In the genomic region with DNA sequence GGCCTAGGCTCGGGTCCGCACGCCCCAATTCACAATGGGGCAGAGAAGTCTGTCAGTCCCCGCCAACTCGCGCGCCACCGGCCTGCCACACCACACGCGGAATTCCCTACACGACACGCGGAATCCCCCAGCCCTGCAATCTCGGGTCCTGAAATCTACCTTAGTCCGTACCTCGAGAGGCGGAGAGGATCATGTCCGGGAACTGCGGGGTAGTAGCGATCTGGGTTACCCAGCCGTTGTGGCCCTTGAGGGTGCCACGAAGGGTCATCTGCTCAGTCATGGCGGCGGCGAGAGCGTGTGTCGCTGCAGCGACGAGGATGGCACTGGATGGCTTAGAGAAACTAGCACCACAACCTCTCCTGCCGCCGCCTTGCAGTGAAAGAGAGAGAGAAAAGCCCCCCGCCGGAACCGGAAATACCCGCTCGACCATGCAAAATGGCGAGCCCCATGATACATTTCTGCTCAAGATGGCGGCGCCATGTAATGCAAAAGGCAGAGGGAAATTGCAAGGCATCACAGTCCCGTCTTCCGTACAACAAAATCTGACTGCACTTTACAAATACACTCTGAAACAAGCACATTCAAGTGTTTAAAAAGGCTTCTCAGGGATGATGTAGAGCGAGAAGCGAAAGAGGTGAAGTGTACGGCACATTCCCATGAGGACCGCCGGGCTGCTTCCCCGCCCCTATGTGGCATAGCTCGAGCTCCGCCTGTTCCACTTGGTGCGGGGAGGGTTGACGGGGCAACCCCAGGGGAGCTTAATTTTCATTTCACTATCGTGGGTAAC, we compare ENCODE assay signal across 8 cellular contexts. TPM values are rescaled to one million over a fixed set of nuclear protein-coding genes. Genes with fewer than 3 reads are reported as not detected.
DNase-seq lines count a peak whose midpoint lies in the region; TF ChIP-seq lines count a peak whose summit lies in the region.

A gene (minus strand): TSS at position 386 of the 787 bp plus-strand sequence. CDS start 106 bp downstream, at position 280.

- peaks cover 38% of the 10 kb centered on the region in 2 experiments for H3K36me3 ChIP-seq in trophoblast cell (ENCODE audit: control insufficient read depth in 1 of 2, insufficient read depth in 2 of 2, low read length in 2 of 2)

- H3K79me2 ChIP-seq in trophoblast cell (ENCODE audit: control insufficient read depth, insufficient read depth, low read length, poor library complexity) = peaks cover 45% of the 10 kb centered on the region

- no peaks in the 10 kb centered on the region for H3K27me3 Mint-ChIP-seq in type B pancreatic cell

- H2AK5ac ChIP-seq in trophoblast cell (ENCODE audit: low read length) = peak within 1 kb of the TSS; percentile 94

- no peak within 1 kb of the TSS for H3K23ac ChIP-seq in trophoblast cell (ENCODE audit: low read length)

- H3K4me1 Mint-ChIP-seq in type B pancreatic cell (ENCODE audit: unreplicated experiment) = peaks cover 20% of the 10 kb centered on the region

- peaks cover 12 to 23% of the 10 kb centered on the region in 2 experiments for H3K4me1 ChIP-seq in trophoblast cell (ENCODE audit: control insufficient read depth in 1 of 2, insufficient read depth in 2 of 2, low read length in 2 of 2)

- H3K27me3 ChIP-seq in trophoblast cell (ENCODE audit: insufficient read depth, low read length) = no peaks in the 10 kb centered on the region

- peaks cover 28% of the 10 kb centered on the region for H3K36me3 Mint-ChIP-seq in type B pancreatic cell

- peak within 1 kb of the TSS; percentile 96 for H3K9ac ChIP-seq in trophoblast cell (ENCODE audit: low read length)

- peak within 1 kb of the TSS; percentile 98 for H3K27ac Mint-ChIP-seq in type B pancreatic cell

- H2AFZ ChIP-seq in trophoblast cell (ENCODE audit: insufficient read depth, low read length, poor library complexity) = peak within 1 kb of the TSS; percentile 57

- H4K12ac ChIP-seq in trophoblast cell (ENCODE audit: low read depth, low read length) = peak within 1 kb of the TSS; percentile 94

- peak within 1 kb of the TSS; percentile 97 for H3K4me3 Mint-ChIP-seq in type B pancreatic cell

- H3K27ac ChIP-seq in trophoblast cell (ENCODE audit: low read depth, low read length) = peak within 1 kb of the TSS; percentile 94

- in situ Hi-C loops in G401 (cut with HindIII; ENCODE audit: low sequenced_read_pairs) = no loop called here

- peak within 1 kb of the TSS; percentile 66 for H2BK5ac ChIP-seq in trophoblast cell (ENCODE audit: low read depth, low read length, poor library complexity)

- H3K4me2 ChIP-seq in trophoblast cell (ENCODE audit: low read length) = peak within 1 kb of the TSS; percentile 93

- no peak for TF ChIP-seq CTCF in type B pancreatic cell (conservative IDR thresholded peaks at IDR 0.05)

- H3K18ac ChIP-seq in trophoblast cell (ENCODE audit: low read length) = peak within 1 kb of the TSS; percentile 92

- H3K4ac ChIP-seq in trophoblast cell (ENCODE audit: low read depth, low read length) = peak within 1 kb of the TSS; percentile 95

- no peaks in the 10 kb centered on the region for H3K9me3 Mint-ChIP-seq in type B pancreatic cell

- peak within 1 kb of the TSS; percentile 59 for H2BK120ac ChIP-seq in trophoblast cell (ENCODE audit: insufficient read depth, low read length, poor library complexity)

- peak within 1 kb of the TSS; percentile 97 for H3K4me3 ChIP-seq in trophoblast cell (ENCODE audit: low read depth, low read length)

- H4K91ac ChIP-seq in trophoblast cell (ENCODE audit: low read depth, low read length) = peak within 1 kb of the TSS; percentile 87

- peaks cover 31% of the 10 kb centered on the region for H3K79me1 ChIP-seq in trophoblast cell (ENCODE audit: low read length)

- peak within 1 kb of the TSS; percentile 91 for H4K8ac ChIP-seq in trophoblast cell (ENCODE audit: low read depth, low read length)

- no peak within 1 kb of the TSS for H2BK12ac ChIP-seq in trophoblast cell (ENCODE audit: low read length)

- peaks cover 1% of the 10 kb centered on the region for H3K9me3 ChIP-seq in trophoblast cell (ENCODE audit: insufficient read depth, low read depth, low read length)

- H3K14ac ChIP-seq in trophoblast cell (ENCODE audit: low read length) = peak within 1 kb of the TSS; percentile 89

- WGBS in trophoblast cell (ENCODE audit: extremely low coverage, insufficient coverage, insufficient read length) = no CpG with 5 or more reads among the region's 52 CpGs

- DNase-seq in G401 (ENCODE audit: low spot score) (peak; percentile 94), HCEC 1CT (peak; percentile 85), NCI-H226 (peak; percentile 82), glomerular endothelial cell (ENCODE audit: extremely low read depth, low read depth, low spot score) (peak; percentile 73), trophoblast cell (peak; percentile 88 to 95), type B pancreatic cell (ENCODE audit: extremely low spot score, unreplicated experiment) (peak; percentile 91), amniotic stem cell (lab: John Stamatoyannopoulos, UW) (no peak)
- DNase-seq in activated effector memory CD4-positive, alpha-beta T cell treated with anti-CD3 and anti-CD28 coated beads, Interleukin-2, amount 50 U/mL, for 16 hours = peak; percentile 96

RNA-seq across cellular contexts. Expression of the gene that starts here (rescaled TPM):
- total RNA-seq in G401 (2014; rRNA removed; shearing (Covaris generic)) = 4,601 and 5,352 TPM in 2 replicates
- total RNA-seq in glomerular endothelial cell (2,136 and 2,867 TPM in 2 replicates), type B pancreatic cell (ENCODE audit: low replicate concordance) (1,864 and 2,055 TPM in 2 replicates)
- 2,172 and 2,251 TPM in 2 replicates for polyA plus RNA-seq in trophoblast cell (2013)
